ENCODE assay signal across 8 cellular contexts in genomic region chr6:6962086-6962485, GRCh38.
"Had no signal": no experiment of that assay in that cellular context is flagged by ENCODE, and none has a peak within 500 bp of the region (broad histone marks: within the 10 kb centered on the region; RNA-seq: fewer than 3 reads in every experiment).

No MANE protein-coding gene starts in this region.

- DNase-seq: GDM1, GF-D8 had no signal

- FAIRE-seq: G401.6, GM12878, GM12891, GM12892, GM18507, GM19239 had no signal

- H3K4me3 ChIP-seq: GM12878 had no signal
